In the genomic region with DNA sequence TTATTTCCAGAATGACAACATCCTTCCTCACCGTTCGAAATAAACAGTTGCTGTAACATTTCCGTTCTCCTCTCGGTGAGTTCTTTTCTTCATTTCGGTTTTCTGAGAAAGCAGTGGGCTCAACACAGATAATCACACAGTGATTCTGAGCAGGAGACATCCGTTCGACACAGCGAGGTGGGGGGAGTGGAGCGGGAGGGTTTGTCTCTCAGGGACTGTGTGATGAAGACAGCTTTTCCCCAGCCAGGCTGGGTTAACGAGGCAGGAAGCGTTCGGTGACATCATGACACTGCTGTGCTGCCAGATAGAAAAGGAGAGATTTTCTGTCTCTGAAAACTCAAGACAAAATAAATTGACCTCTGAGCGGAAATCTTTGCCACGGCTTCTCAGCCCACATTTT, we compare ENCODE assay signal across 13 cellular contexts.
A peak's percentile ranks its signal among the peaks of the same experiment; 100 is the strongest.
DNase-seq lines count a peak whose midpoint lies in the region; ATAC-seq and TF ChIP-seq lines count a peak whose summit lies in the region.
"Had no signal": no experiment of that assay in that cellular context is flagged by ENCODE, and none has a peak within 500 bp of the region (broad histone marks: within the 10 kb centered on the region; RNA-seq: fewer than 3 reads in every experiment).

No MANE protein-coding gene starts in this region.

- H3K4me1 ChIP-seq in ascending aorta, result no peaks in the 10 kb centered on the region

- H3K4me3 ChIP-seq in ascending aorta, result no peak overlapping the region
- H3K4me3 ChIP-seq: ovary had no signal

- H3K9me3 ChIP-seq in ascending aorta, result peaks cover 6 to 11% of the 10 kb centered on the region in 2 donors

- intact Hi-C loops in left cardiac atrium (cut with DNase I), result no loop called here
- intact Hi-C loops in ascending aorta (cut with DNase I), result no loop called here

- no peaks in the 10 kb centered on the region for H3K36me3 ChIP-seq in ascending aorta
- H3K36me3 ChIP-seq: ovary had no signal

- peak; percentile 44 for DNase-seq in EH (ENCODE audit: low read depth)
- peak; percentile 52 to 57 for DNase-seq in activated CD4-positive, alpha-beta T cell treated with anti-CD3 and anti-CD28 coated beads, Interleukin-2, amount 50 U/mL, for 4 hours
- DNase-seq in activated naive CD8-positive, alpha-beta T cell treated with anti-CD3 and anti-CD28 coated beads, Interleukin-2, amount 50 U/mL, for 16 hours (ENCODE audit: low read depth, low spot score), result peak; percentile 24
- peak; percentile 40 for DNase-seq in stimulated activated CD4-positive, alpha-beta T cell treated with anti-CD3 and anti-CD28 coated beads, Interleukin-2, amount 100 ng/mL, for 4 hours (ENCODE audit: low read depth)
- no peak for DNase-seq in left cardiac atrium
- DNase-seq in ascending aorta (ENCODE audit: low spot score in 2 of 2), result no peak
- DNase-seq in NCI-H2196 treated with DMSO at 0.1 percent for 48 hours (lab: John Stamatoyannopoulos, UW; ENCODE audit: unreplicated experiment), result no peak
- no peak for DNase-seq in hepatic stellate cell (ENCODE audit: low spot score)
- DNase-seq: GF-D8, MM.1S, NCI-H446, ovary had no signal

- no peak for TF ChIP-seq CTCF in ascending aorta (IDR thresholded peaks at IDR 0.05)

- ATAC-seq in left cardiac atrium, result no peak

- H3K27me3 ChIP-seq in ascending aorta, result no peaks in the 10 kb centered on the region
- H3K27me3 ChIP-seq: ovary had no signal

- H3K27ac ChIP-seq in ascending aorta, result no peak overlapping the region
- H3K27ac ChIP-seq: HL-60, ovary had no signal

Comparison
In these comparisons a context has a peak if more than half of its experiments do, and no peak if none do; other contexts are left out.
1. DNase-seq: peak in EH (single experiment), activated CD4-positive, alpha-beta T cell treated with anti-CD3 and anti-CD28 coated beads, Interleukin-2, amount 50 U/mL, for 4 hours (2 of 2), activated naive CD8-positive, alpha-beta T cell treated with anti-CD3 and anti-CD28 coated beads, Interleukin-2, amount 50 U/mL, for 16 hours (single experiment) and stimulated activated CD4-positive, alpha-beta T cell treated with anti-CD3 and anti-CD28 coated beads, Interleukin-2, amount 100 ng/mL, for 4 hours (single experiment); none in left cardiac atrium (single experiment), ascending aorta (0 of 2), NCI-H2196 treated with DMSO at 0.1 percent for 48 hours (single experiment) and hepatic stellate cell (single experiment).